Comparison of ENCODE assay signal across 35 cellular contexts in the genomic region with DNA sequence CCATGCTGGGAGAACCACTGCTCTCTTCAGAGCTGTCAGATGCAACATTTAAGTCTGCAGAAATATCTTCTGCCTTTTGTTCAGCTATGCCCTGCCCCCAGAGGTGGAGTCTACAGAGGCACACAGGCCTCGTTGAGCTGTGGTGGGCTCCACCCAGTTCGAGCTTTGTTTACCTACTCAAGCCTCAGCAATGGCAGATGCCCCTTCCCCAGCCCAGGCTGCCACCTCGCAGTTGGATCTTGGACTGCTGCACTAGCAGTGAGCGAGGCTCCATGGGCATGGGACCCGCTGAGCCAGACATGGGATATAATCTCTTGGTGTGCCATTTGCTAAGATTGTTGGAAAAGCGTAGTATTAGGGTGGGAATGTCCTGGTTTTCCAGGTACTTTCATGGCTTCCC.
"Had no signal": no experiment of that assay in that cellular context is flagged by ENCODE, and none has a peak within 500 bp of the region (broad histone marks: within the 10 kb centered on the region; RNA-seq: fewer than 3 reads in every experiment).

No MANE protein-coding gene starts in this region.

- H3K27me3 ChIP-seq: MG63 had no signal

- H3K36me3 ChIP-seq: MG63 had no signal

- H3K4me2 ChIP-seq: KMS-11 had no signal

- H3K27ac ChIP-seq: KMS-11 had no signal

- DNase-seq: Karpas-422, Kasumi-1, KBM-7, KG1, MG63, MM.1S, MV-4-11, NCI-H1048, NCI-H1092, NCI-H1092 treated with DMSO at 0.1 percent for 48 hours, NCI-H1105, NCI-H1105 treated with DMSO at 0.1 percent for 48 hours, NCI-H1417, NCI-H1417 treated with DMSO at 0.1 percent for 48 hours, NCI-H1436, NCI-H1436 treated with DMSO at 0.1 percent for 48 hours, NCI-H146, NCI-H1694, NCI-H1694 treated with DMSO at 0.1 percent for 48 hours, NCI-H187, NCI-H187 treated with DMSO at 0.1 percent for 48 hours, NCI-H1930, NCI-H2029, NCI-H2029 treated with DMSO at 0.1 percent for 48 hours, NCI-H2081, NCI-H2081 treated with DMSO at 0.1 percent for 48 hours, NCI-H2107, NCI-H2171 treated with DMSO at 0.1 percent for 48 hours, NCI-H2227 treated with DMSO at 0.1 percent for 48 hours, NCI-H226, NCI-H345, NCI-H446, NCI-H446 treated with DMSO at 0.1 percent for 48 hours, NCI-H510A had no signal

- H3K4me3 ChIP-seq: MG63 had no signal

- H3K9me3 ChIP-seq: MG63 had no signal
